1 cellular context compared by ENCODE assay signal in the genomic region with DNA sequence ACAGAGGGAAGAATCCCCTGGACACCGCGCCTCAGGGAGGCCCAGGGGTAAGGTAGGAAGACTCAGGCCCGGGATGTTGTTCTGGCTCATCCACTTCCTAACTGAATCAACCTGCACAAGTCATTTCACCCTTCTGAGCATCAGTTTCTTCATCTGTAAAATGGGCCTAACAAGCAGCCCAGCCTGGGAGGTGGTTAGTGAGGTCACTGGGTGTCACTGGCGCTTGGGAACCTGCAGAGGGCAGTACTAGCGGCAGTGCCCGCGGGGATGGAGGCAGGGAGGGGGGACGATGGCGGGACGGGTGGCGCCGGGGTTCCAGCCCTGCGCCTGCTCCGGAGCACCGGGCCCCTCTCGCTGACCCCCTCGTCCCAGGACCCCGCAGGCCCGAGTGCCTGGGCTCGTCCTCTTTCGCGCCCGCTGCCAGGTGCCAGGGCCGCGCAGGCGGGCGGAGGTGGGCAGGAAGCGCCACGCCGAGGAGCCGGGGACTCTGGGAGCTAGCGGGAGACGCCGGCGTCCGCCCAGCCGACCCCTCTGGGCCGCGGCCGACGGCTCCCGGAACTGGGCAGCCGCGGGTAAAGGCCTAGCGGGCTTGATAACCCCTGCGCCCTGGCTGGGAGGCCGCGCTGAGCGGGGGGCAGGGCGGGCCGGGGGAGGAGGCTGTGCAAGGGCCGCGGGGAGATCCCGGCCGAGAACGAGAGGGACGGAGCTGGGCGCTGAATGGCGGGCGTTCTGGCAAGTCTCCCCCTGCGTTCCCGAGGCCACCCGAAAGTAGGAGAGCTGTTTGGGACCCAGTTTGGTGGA.
A peak's percentile ranks its signal among the peaks of the same experiment; 100 is the strongest.
TF ChIP-seq lines count a peak whose summit lies in the region.

A gene with protein sequence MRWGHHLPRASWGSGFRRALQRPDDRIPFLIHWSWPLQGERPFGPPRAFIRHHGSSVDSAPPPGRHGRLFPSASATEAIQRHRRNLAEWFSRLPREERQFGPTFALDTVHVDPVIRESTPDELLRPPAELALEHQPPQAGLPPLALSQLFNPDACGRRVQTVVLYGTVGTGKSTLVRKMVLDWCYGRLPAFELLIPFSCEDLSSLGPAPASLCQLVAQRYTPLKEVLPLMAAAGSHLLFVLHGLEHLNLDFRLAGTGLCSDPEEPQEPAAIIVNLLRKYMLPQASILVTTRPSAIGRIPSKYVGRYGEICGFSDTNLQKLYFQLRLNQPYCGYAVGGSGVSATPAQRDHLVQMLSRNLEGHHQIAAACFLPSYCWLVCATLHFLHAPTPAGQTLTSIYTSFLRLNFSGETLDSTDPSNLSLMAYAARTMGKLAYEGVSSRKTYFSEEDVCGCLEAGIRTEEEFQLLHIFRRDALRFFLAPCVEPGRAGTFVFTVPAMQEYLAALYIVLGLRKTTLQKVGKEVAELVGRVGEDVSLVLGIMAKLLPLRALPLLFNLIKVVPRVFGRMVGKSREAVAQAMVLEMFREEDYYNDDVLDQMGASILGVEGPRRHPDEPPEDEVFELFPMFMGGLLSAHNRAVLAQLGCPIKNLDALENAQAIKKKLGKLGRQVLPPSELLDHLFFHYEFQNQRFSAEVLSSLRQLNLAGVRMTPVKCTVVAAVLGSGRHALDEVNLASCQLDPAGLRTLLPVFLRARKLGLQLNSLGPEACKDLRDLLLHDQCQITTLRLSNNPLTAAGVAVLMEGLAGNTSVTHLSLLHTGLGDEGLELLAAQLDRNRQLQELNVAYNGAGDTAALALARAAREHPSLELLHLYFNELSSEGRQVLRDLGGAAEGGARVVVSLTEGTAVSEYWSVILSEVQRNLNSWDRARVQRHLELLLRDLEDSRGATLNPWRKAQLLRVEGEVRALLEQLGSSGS (plus strand): TSS at position 255 of the 801 bp plus-strand sequence. CDS start 2,679 bp downstream, outside the sequence.

TF ChIP-seq in SK-N-SH, 30 proteins besides CTCF, POLR2A, EP300 and RAD21 (continued from another document):
- TF ChIP-seq, protein P1, sequence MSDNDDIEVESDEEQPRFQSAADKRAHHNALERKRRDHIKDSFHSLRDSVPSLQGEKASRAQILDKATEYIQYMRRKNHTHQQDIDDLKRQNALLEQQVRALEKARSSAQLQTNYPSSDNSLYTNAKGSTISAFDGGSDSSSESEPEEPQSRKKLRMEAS (IDR thresholded peaks at IDR 0.05; ENCODE audit: low read depth) = no peak
- TF ChIP-seq POLR2AphosphoS5 (IDR thresholded peaks at IDR 0.05; ENCODE audit: low read depth, low read length) = peak; percentile 89; the same call in 1 of the 2 replicates
- no peak for TF ChIP-seq MEF2A (IDR thresholded peaks at IDR 0.05; ENCODE audit: borderline replicate concordance, low read depth)
- no peak for TF ChIP-seq RXRA (IDR thresholded peaks at IDR 0.05; ENCODE audit: borderline replicate concordance, low read depth)
- TF ChIP-seq TEAD4 (IDR thresholded peaks at IDR 0.05; ENCODE audit: borderline replicate concordance, insufficient read depth) = no peak
- TF ChIP-seq EZH2phosphoT487 (IDR thresholded peaks at IDR 0.05; ENCODE audit: borderline replicate concordance, low read depth) = no peak
- TF ChIP-seq, protein P2, sequence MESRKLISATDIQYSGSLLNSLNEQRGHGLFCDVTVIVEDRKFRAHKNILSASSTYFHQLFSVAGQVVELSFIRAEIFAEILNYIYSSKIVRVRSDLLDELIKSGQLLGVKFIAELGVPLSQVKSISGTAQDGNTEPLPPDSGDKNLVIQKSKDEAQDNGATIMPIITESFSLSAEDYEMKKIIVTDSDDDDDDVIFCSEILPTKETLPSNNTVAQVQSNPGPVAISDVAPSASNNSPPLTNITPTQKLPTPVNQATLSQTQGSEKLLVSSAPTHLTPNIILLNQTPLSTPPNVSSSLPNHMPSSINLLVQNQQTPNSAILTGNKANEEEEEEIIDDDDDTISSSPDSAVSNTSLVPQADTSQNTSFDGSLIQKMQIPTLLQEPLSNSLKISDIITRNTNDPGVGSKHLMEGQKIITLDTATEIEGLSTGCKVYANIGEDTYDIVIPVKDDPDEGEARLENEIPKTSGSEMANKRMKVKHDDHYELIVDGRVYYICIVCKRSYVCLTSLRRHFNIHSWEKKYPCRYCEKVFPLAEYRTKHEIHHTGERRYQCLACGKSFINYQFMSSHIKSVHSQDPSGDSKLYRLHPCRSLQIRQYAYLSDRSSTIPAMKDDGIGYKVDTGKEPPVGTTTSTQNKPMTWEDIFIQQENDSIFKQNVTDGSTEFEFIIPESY (IDR thresholded peaks at IDR 0.05; ENCODE audit: borderline replicate concordance, low read depth) = no peak
- TF ChIP-seq JUND (IDR thresholded peaks at IDR 0.05) = no peak
- TF ChIP-seq, protein P3, sequence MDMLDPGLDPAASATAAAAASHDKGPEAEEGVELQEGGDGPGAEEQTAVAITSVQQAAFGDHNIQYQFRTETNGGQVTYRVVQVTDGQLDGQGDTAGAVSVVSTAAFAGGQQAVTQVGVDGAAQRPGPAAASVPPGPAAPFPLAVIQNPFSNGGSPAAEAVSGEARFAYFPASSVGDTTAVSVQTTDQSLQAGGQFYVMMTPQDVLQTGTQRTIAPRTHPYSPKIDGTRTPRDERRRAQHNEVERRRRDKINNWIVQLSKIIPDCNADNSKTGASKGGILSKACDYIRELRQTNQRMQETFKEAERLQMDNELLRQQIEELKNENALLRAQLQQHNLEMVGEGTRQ (IDR thresholded peaks at IDR 0.05; ENCODE audit: borderline replicate concordance, low read depth, low read length) = no peak; the same call in 1 of the 2 replicates
- TF ChIP-seq SIN3A (IDR thresholded peaks at IDR 0.05; ENCODE audit: borderline replicate concordance, low read depth, low read length) = no peak; the same call in 1 of the 2 replicates
- TF ChIP-seq NFIC (IDR thresholded peaks at IDR 0.05; ENCODE audit: borderline replicate concordance) = no peak
- peak; percentile 87 for TF ChIP-seq RCOR1 (IDR thresholded peaks at IDR 0.05; ENCODE audit: low read length)
- TF ChIP-seq RFX5 (IDR thresholded peaks at IDR 0.05; ENCODE audit: low read length) = no peak
- peak; percentile 36 for TF ChIP-seq CHD2 (IDR thresholded peaks at IDR 0.05; ENCODE audit: low read length, partially characterized antibody)
- TF ChIP-seq FOXM1 (IDR thresholded peaks at IDR 0.05; ENCODE audit: low read depth) = no peak
- TF ChIP-seq, protein P4, sequence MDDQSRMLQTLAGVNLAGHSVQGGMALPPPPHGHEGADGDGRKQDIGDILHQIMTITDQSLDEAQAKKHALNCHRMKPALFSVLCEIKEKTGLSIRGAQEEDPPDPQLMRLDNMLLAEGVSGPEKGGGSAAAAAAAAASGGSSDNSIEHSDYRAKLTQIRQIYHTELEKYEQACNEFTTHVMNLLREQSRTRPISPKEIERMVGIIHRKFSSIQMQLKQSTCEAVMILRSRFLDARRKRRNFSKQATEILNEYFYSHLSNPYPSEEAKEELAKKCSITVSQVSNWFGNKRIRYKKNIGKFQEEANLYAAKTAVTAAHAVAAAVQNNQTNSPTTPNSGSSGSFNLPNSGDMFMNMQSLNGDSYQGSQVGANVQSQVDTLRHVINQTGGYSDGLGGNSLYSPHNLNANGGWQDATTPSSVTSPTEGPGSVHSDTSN (IDR thresholded peaks at IDR 0.05) = no peak; the same call in 1 of the 2 replicates
- 0 out of 2 replicates have a peak, but pooled peaks have one; percentile 13 for TF ChIP-seq NRF1 (IDR thresholded peaks at IDR 0.05; ENCODE audit: low read depth, low read length)
- no peak; the same call in 1 of the 2 replicates for TF ChIP-seq TCF12 (IDR thresholded peaks at IDR 0.05)
- TF ChIP-seq, protein P5, sequence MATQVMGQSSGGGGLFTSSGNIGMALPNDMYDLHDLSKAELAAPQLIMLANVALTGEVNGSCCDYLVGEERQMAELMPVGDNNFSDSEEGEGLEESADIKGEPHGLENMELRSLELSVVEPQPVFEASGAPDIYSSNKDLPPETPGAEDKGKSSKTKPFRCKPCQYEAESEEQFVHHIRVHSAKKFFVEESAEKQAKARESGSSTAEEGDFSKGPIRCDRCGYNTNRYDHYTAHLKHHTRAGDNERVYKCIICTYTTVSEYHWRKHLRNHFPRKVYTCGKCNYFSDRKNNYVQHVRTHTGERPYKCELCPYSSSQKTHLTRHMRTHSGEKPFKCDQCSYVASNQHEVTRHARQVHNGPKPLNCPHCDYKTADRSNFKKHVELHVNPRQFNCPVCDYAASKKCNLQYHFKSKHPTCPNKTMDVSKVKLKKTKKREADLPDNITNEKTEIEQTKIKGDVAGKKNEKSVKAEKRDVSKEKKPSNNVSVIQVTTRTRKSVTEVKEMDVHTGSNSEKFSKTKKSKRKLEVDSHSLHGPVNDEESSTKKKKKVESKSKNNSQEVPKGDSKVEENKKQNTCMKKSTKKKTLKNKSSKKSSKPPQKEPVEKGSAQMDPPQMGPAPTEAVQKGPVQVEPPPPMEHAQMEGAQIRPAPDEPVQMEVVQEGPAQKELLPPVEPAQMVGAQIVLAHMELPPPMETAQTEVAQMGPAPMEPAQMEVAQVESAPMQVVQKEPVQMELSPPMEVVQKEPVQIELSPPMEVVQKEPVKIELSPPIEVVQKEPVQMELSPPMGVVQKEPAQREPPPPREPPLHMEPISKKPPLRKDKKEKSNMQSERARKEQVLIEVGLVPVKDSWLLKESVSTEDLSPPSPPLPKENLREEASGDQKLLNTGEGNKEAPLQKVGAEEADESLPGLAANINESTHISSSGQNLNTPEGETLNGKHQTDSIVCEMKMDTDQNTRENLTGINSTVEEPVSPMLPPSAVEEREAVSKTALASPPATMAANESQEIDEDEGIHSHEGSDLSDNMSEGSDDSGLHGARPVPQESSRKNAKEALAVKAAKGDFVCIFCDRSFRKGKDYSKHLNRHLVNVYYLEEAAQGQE (IDR thresholded peaks at IDR 0.05; ENCODE audit: low read depth, low read length) = peak; percentile 49; the same call in 1 of the 2 replicates
- no peak for TF ChIP-seq FOSL2 (IDR thresholded peaks at IDR 0.05; ENCODE audit: borderline replicate concordance, low read depth)
- TF ChIP-seq, protein P6, sequence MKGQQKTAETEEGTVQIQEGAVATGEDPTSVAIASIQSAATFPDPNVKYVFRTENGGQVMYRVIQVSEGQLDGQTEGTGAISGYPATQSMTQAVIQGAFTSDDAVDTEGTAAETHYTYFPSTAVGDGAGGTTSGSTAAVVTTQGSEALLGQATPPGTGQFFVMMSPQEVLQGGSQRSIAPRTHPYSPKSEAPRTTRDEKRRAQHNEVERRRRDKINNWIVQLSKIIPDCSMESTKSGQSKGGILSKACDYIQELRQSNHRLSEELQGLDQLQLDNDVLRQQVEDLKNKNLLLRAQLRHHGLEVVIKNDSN (IDR thresholded peaks at IDR 0.05; ENCODE audit: borderline replicate concordance, low read depth) = no peak
- TF ChIP-seq, protein P7, sequence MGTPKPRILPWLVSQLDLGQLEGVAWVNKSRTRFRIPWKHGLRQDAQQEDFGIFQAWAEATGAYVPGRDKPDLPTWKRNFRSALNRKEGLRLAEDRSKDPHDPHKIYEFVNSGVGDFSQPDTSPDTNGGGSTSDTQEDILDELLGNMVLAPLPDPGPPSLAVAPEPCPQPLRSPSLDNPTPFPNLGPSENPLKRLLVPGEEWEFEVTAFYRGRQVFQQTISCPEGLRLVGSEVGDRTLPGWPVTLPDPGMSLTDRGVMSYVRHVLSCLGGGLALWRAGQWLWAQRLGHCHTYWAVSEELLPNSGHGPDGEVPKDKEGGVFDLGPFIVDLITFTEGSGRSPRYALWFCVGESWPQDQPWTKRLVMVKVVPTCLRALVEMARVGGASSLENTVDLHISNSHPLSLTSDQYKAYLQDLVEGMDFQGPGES (IDR thresholded peaks at IDR 0.05; ENCODE audit: low read depth, low read length) = no peak
- TF ChIP-seq MXI1 (IDR thresholded peaks at IDR 0.05; ENCODE audit: low read depth, low read length) = peak; percentile 35; the same call in 1 of the 2 replicates
- TF ChIP-seq SMC3 (IDR thresholded peaks at IDR 0.05; ENCODE audit: low read depth, low read length) = peak; percentile 42
